ENCODE assay signal across 8 cellular contexts in the genomic region with DNA sequence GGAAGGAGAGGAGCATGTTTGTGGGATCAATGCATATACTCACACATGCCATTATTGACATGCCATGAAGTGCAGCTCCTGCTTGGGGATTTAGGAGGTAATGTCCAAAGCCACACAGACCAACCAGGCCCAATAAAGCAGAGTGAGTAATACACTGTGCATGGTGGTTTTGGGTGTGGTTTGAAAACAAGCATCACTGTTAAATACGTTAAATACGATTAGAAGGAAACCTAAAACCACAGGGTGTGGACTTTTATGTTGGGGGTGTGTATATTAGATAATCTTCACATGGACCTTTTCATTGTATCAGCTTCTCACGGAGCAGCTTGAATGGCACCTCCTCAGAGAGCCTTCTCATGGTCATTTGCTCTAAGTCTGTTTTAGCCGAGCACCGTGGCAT. TPM values are rescaled to one million over a fixed set of nuclear protein-coding genes. Genes with fewer than 3 reads are reported as not detected.
DNase-seq lines count a peak whose midpoint lies in the region; ATAC-seq and TF ChIP-seq lines count a peak whose summit lies in the region.

No MANE protein-coding gene starts in this region.

- DNase-seq in Caki2 (ENCODE audit: low read depth) (peak; percentile 64), Karpas-422 (no peak), iris pigment epithelial cell (ENCODE audit: low read depth) (peak; percentile 75), Ammon's horn (ENCODE audit: low spot score) (no peak), NCI-H1694 (lab: John Stamatoyannopoulos, UW) (no peak), GM13977 (ENCODE audit: low spot score) (no peak)
- DNase-seq in activated CD4-positive, alpha-beta T cell treated with anti-CD3 and anti-CD28 coated beads, Interleukin-2, amount 10 ng/mL, durations not matched to agents 7 days and 5 days = peak; percentile 64

- peak overlapping the region; percentile 56 for H3K4me3 Mint-ChIP-seq in activated CD4-positive, alpha-beta T cell treated with anti-CD3 and anti-CD28 coated beads, Interleukin-2, amount 10 ng/mL, durations not matched to agents 7 days and 5 days

- no peaks in the 10 kb centered on the region; the same call in 1 of the 2 replicates for H3K27me3 ChIP-seq in Karpas-422 (ENCODE audit: low read length)

- H3K9me3 Mint-ChIP-seq in activated CD4-positive, alpha-beta T cell treated with anti-CD3 and anti-CD28 coated beads, Interleukin-2, amount 10 ng/mL, durations not matched to agents 7 days and 5 days = peaks cover 4% of the 10 kb centered on the region

- no peaks in the 10 kb centered on the region for H3K79me2 ChIP-seq in Karpas-422 (ENCODE audit: low read length)

- no peak overlapping the region for H3K4me3 ChIP-seq in Karpas-422 (ENCODE audit: low read length)

- H2AFZ ChIP-seq in Karpas-422 (ENCODE audit: low read length) = 0 out of 2 replicates have a peak overlapping the region, but pooled peaks have one; percentile 58

- CTCF ChIA-PET in activated CD4-positive, alpha-beta T cell treated with anti-CD3 and anti-CD28 coated beads, Interleukin-2, amount 10 ng/mL, durations not matched to agents 7 days and 5 days (lab: Charles Lee) = interaction anchor here (0.6 to 1.3 kb wide), 6 partner anchors 9 to 202 kb away, joined by 3 to 6 read pairs (median 3); a partner anchor contains a TSS

- H4K20me1 ChIP-seq in Karpas-422 (ENCODE audit: insufficient read depth, low read depth, low read length) = no peaks in the 10 kb centered on the region

- no peak overlapping the region for H3K9ac ChIP-seq in Karpas-422 (ENCODE audit: low read length)

- H3K4me1 ChIP-seq in Karpas-422 (ENCODE audit: low read length) = peaks cover 36% of the 10 kb centered on the region

- peaks cover 56% of the 10 kb centered on the region for H3K4me1 Mint-ChIP-seq in activated CD4-positive, alpha-beta T cell treated with anti-CD3 and anti-CD28 coated beads, Interleukin-2, amount 10 ng/mL, durations not matched to agents 7 days and 5 days

- no peaks in the 10 kb centered on the region for H3K27me3 Mint-ChIP-seq in activated CD4-positive, alpha-beta T cell treated with anti-CD3 and anti-CD28 coated beads, Interleukin-2, amount 10 ng/mL, durations not matched to agents 7 days and 5 days

- no peaks in the 10 kb centered on the region for H3K36me3 ChIP-seq in Karpas-422 (ENCODE audit: insufficient read depth, low read length)

- no peak overlapping the region for H3K4me2 ChIP-seq in Karpas-422 (ENCODE audit: low read depth, low read length, poor library complexity, severe bottlenecking)

- H3K9me2 ChIP-seq in Karpas-422 (replicated peaks; ENCODE audit: insufficient read depth, low read length) = no peaks in the 10 kb centered on the region

- no peaks in the 10 kb centered on the region for H3K9me3 ChIP-seq in Karpas-422 (ENCODE audit: low read length)

- peak overlapping the region; percentile 98 for H3K27ac Mint-ChIP-seq in activated CD4-positive, alpha-beta T cell treated with anti-CD3 and anti-CD28 coated beads, Interleukin-2, amount 10 ng/mL, durations not matched to agents 7 days and 5 days

- ATAC-seq in GM19452 (IDR thresholded peaks at IDR 0.05; ENCODE audit: unreplicated experiment) = no peak

- no peak overlapping the region for H3K27ac ChIP-seq in Karpas-422 (ENCODE audit: low read length)

- in situ Hi-C loops in Caki2 (cut with HindIII; ENCODE audit: low pct_unique_long_range_greater_than_20kb, low sequenced_read_pairs) (no loop called here), GM13977 (cut with MboI; ENCODE audit: low pct_unique_long_range_greater_than_20kb, low sequenced_read_pairs, unreplicated experiment) (no loop called here)

- H3K36me3 Mint-ChIP-seq in activated CD4-positive, alpha-beta T cell treated with anti-CD3 and anti-CD28 coated beads, Interleukin-2, amount 10 ng/mL, durations not matched to agents 7 days and 5 days (ENCODE audit: low read depth) = peaks cover 6% of the 10 kb centered on the region

- POLR2A ChIA-PET in activated CD4-positive, alpha-beta T cell treated with anti-CD3 and anti-CD28 coated beads, Interleukin-2, amount 10 ng/mL, durations not matched to agents 7 days and 5 days (lab: Charles Lee) = interaction anchor here (0.8 kb wide), 1 partner anchor 10 kb away, joined by 4 read pairs; no protein-coding TSS in a partner anchor

- no peak for TF ChIP-seq CTCF in GM13977 (IDR thresholded peaks at IDR 0.05; ENCODE audit: extremely low read depth, insufficient read depth, missing control alignments)

RNA-seq across cellular contexts. Expression of a gene that starts 10.4 kb away (rescaled TPM):
- 26.5 and 36.2 TPM in 2 replicates for total RNA-seq in Caki2 (2014; rRNA removed; shearing (Covaris generic); ENCODE audit: low replicate concordance)
- total RNA-seq in Karpas-422 (2014; rRNA removed; shearing (Covaris generic); ENCODE audit: low replicate concordance) = 90.7 and 92.1 TPM in 2 replicates
- 100 to 1,000 TPM; 132 to 145 TPM for total RNA-seq in activated CD4-positive, alpha-beta T cell treated with anti-CD3 and anti-CD28 coated beads, Interleukin-2, amount 10 ng/mL, durations not matched to agents 7 days and 5 days

RNA-seq across cellular contexts. Expression of a gene that starts 12.9 kb away (rescaled TPM):
- total RNA-seq in Caki2 (2014; rRNA removed; shearing (Covaris generic); ENCODE audit: low replicate concordance) = 17.5 and 57.5 TPM in 2 replicates
- 35.2 and 57.2 TPM in 2 replicates for total RNA-seq in Karpas-422 (2014; rRNA removed; shearing (Covaris generic); ENCODE audit: low replicate concordance)
- total RNA-seq in activated CD4-positive, alpha-beta T cell treated with anti-CD3 and anti-CD28 coated beads, Interleukin-2, amount 10 ng/mL, durations not matched to agents 7 days and 5 days = 10 to 100 TPM; 45.4 to 49.4 TPM

Comparison
In these comparisons a context has a peak if more than half of its experiments do, and no peak if none do; other contexts are left out.
1. DNase-seq: peak in Caki2 (single experiment), activated CD4-positive, alpha-beta T cell treated with anti-CD3 and anti-CD28 coated beads, Interleukin-2, amount 10 ng/mL, durations not matched to agents 7 days and 5 days (single experiment) and iris pigment epithelial cell (single experiment); none in Karpas-422 (single experiment), Ammon's horn (single experiment), NCI-H1694 (single experiment) and GM13977 (single experiment).